35 cellular contexts compared by ENCODE assay signal in the genomic region with DNA sequence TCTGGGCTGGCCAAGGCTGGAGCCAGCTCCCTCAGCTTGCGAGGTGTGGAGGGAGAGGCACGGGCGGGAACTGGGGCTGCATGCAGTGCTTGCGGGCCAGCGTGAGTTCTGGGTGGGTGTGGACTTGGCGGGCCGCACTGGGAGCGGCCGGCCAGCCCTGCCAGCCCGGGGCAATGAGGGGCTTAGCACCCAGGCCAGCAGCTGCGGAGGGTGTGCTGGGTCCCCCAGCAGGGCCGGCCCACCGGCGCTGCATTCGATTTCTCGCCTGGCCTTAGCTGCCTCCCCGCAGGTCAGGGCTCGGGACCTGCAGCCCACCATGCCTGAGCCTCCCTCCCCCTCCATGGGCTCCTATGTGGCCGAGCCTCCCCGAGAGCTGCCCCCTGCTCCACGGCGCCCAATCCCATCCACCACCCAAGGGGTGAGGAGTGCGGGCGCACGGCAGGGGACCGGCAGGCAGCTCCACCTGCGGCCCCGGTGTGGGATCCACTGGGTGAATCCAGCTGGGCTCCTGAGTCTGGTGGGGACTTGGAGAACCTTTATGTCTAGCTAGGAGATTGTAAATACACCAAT.
"Had no signal": no experiment of that assay in that cellular context is flagged by ENCODE, and none has a peak within 500 bp of the region (broad histone marks: within the 10 kb centered on the region; RNA-seq: fewer than 3 reads in every experiment).

No MANE protein-coding gene starts in this region.

- DNase-seq: activated effector memory CD4-positive, alpha-beta T cell treated with anti-CD3 and anti-CD28 coated beads, Interleukin-2, amount 50 U/mL, for 16 hours; activated effector memory CD4-positive, alpha-beta T cell treated with Interleukin-2 at 50 U/mL for 16 hours; activated gamma-delta T cell; activated gamma-delta T cell treated with Interleukin-2 at 50 U/mL for 16 hours; activated naive CD4-positive, alpha-beta T cell; activated naive CD4-positive, alpha-beta T cell treated with anti-CD3 and anti-CD28 coated beads for 36 hours; activated naive CD4-positive, alpha-beta T cell treated with anti-CD3 and anti-CD28 coated beads, Interleukin-2, amount 10 ng/mL, durations not matched to agents 7 days and 5 days; activated naive CD4-positive, alpha-beta T cell treated with anti-CD3 and anti-CD28 coated beads, Interleukin-2, amount 50 U/mL, for 16 hours; activated naive CD4-positive, alpha-beta T cell treated with Interleukin-2 at 50 U/mL for 16 hours; activated naive CD8-positive, alpha-beta T cell treated with anti-CD3 and anti-CD28 coated beads for 36 hours; activated naive CD8-positive, alpha-beta T cell treated with anti-CD3 and anti-CD28 coated beads, Interleukin-2, amount 10 ng/mL, durations not matched to agents 7 days and 5 days; activated naive CD8-positive, alpha-beta T cell treated with anti-CD3 and anti-CD28 coated beads, Interleukin-2, amount 50 U/mL, for 24 hours; activated T-cell treated with anti-CD3 and anti-CD28 coated beads for 4 hours; activated T-cell treated with anti-CD3 and anti-CD28 coated beads, Interleukin-2, amount 50 U/mL, for 1 hour; activated T-cell treated with anti-CD3 and anti-CD28 coated beads, Interleukin-2, amount 50 U/mL, for 24 hours; activated T-cell treated with anti-CD3 and anti-CD28 coated beads, Interleukin-2, amount 50 U/mL, for 4 hours; activated T-cell treated with anti-CD3 and anti-CD28 coated beads, Interleukin-2, amount 50 U/mL, for 48 hours; activated T-cell treated with anti-CD3 and anti-CD28 coated beads, Interleukin-2, amount 50 U/mL, for 72 hours; adrenal gland; amniotic stem cell; amygdala; anterior cingulate cortex; aorta; body of pancreas; brain microvascular endothelial cell; caudate nucleus; central memory CD4-positive, alpha-beta T cell; cerebellar nuclear complex had no signal

- FAIRE-seq: astrocyte, bronchial epithelial cell had no signal

- H3K27ac ChIP-seq: adrenal gland, ascending aorta, body of pancreas, brain microvascular endothelial cell, breast epithelium, cardiac muscle cell had no signal

- H3K4me3 ChIP-seq: adrenal gland, ascending aorta, body of pancreas, breast epithelium, cardiac muscle cell had no signal

- H3K4me1 ChIP-seq: adrenal gland, ascending aorta, body of pancreas, breast epithelium had no signal

- ATAC-seq: activated naive CD4-positive, alpha-beta T cell treated with anti-CD3 and anti-CD28 coated beads, Interleukin-2, amount 50 U/mL, for 72 hours; activated naive CD8-positive, alpha-beta T cell treated with anti-CD3 and anti-CD28 coated beads, Interleukin-2, amount 50 U/mL, for 24 hours; activated T-cell treated with anti-CD3 and anti-CD28 coated beads, Interleukin-2, amount 50 U/mL, for 4 hours; activated T-cell treated with anti-CD3 and anti-CD28 coated beads, Interleukin-2, amount 50 U/mL, for 72 hours; activated T-helper 17 cell treated with anti-CD3 and anti-CD28 coated beads, Interleukin-2, amount 50 U/mL, for 72 hours; body of pancreas had no signal

- H3K9me3 ChIP-seq: adrenal gland, ascending aorta, body of pancreas had no signal

- H3K27me3 ChIP-seq: adrenal gland, ascending aorta, body of pancreas, brain microvascular endothelial cell, breast epithelium, cardiac muscle cell had no signal

- H3K36me3 ChIP-seq: adrenal gland, ascending aorta, brain microvascular endothelial cell, breast epithelium, cardiac muscle cell had no signal
